In the genomic region with DNA sequence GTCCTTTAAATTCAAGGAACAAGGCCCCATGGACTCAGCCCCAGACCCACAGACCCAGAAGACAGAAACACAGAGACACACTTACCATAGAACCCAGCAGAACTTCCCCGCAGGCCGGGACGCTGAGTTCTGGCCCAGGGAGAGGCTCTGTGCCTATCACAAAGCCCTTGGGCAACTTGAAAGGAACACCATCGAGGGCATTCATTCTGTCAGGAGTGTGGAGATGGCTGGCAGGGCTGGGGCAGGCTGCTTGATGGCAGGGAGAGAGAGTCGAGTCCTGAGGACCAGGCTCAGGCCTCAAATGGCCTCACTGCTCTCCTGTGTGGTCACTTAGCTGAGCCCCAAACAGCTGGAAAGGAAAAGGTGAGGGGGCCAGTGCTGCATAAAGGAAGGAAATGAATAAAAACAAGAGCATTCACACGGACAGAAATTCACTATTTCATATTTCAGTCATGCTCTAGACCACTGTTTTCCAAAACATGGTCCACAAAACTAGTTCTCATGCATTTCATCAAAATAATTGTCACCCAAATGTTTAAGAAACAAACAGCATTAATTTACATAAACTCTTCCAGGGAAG, we compare ENCODE assay signal across 34 cellular contexts. TPM values are rescaled to one million over a fixed set of nuclear protein-coding genes. Genes with fewer than 3 reads are reported as not detected.
"Had no signal": no experiment of that assay in that cellular context is flagged by ENCODE, and none has a peak within 500 bp of the region (broad histone marks: within the 10 kb centered on the region; RNA-seq: fewer than 3 reads in every experiment).

No MANE protein-coding gene starts in this region.

- ATAC-seq: activated CD4-positive, CD25-positive, alpha-beta regulatory T cell treated with anti-CD3 and anti-CD28 coated beads, Interleukin-2, amount 50 U/mL, for 24 hours; effector memory CD8-positive, alpha-beta T cell; left colon; mucosa of descending colon; natural killer cell treated with Interleukin-12 subunit alpha and Interleukin-12 subunit beta and Interleukin-15 and Interleukin-18, amount 100 ng/mL, for 72 hours; sciatic nerve; stimulated activated effector memory CD8-positive, alpha-beta T cell treated with anti-CD3 and anti-CD28 coated beads, Interleukin-12 subunit alpha, Interleukin-12 subunit beta, amount 100 ng/mL, for 72 hours had no signal

- H3K4me3 ChIP-seq: breast epithelium, dorsolateral prefrontal cortex, mucosa of descending colon, ovary, prostate gland, skin epidermis, uterus had no signal

- H3K27ac ChIP-seq: breast epithelium, dorsolateral prefrontal cortex, ovary, prostate gland, skin epidermis, uterus, WERI-Rb-1 had no signal

- H3K27me3 Mint-ChIP-seq: activated naive CD4-positive, alpha-beta T cell treated with anti-CD3 and anti-CD28 coated beads, Interleukin-2, amount 50 U/mL, for 24 hours; effector memory CD8-positive, alpha-beta T cell; natural killer cell treated with Interleukin-12 subunit alpha and Interleukin-12 subunit beta and Interleukin-15 and Interleukin-18, amount 100 ng/mL, for 72 hours; stimulated activated naive CD8-positive, alpha-beta T cell treated with anti-CD3 and anti-CD28 coated beads, Interleukin-15, Interleukin-2, amounts not matched to agents 100 ng/mL and 50 ng/mL, for 24 hours had no signal

- H3K27me3 ChIP-seq: breast epithelium, dorsolateral prefrontal cortex, ovary, uterus had no signal

- DNase-seq: activated CD4-positive, alpha-beta T cell treated with anti-CD3 and anti-CD28 coated beads for 48 hours; activated CD4-positive, alpha-beta T cell treated with anti-CD3 and anti-CD28 coated beads, Interleukin-2, amount 50 U/mL, for 48 hours; activated gamma-delta T cell treated with Interleukin-2 at 50 U/mL for 16 hours; central memory CD4-positive, alpha-beta T cell; dorsolateral prefrontal cortex; effector memory CD8-positive, alpha-beta T cell; foreskin fibroblast; head of caudate nucleus; hippocampal formation; kidney; left colon; mesenchymal stem cell; mucosa of descending colon; ovary; retina; stimulated activated CD4-positive, alpha-beta T cell treated with anti-CD3 and anti-CD28 coated beads, Interleukin-12 subunit alpha, Interleukin-12 subunit beta, amount 100 ng/mL, for 4 hours; stimulated activated CD4-positive, alpha-beta T cell treated with anti-CD3 and anti-CD28 coated beads, Interleukin-4, amount 100 ng/mL, for 24 hours; T-helper 9 cell; uterus; WERI-Rb-1 had no signal

- H3K4me1 ChIP-seq: breast epithelium, prostate gland, uterus had no signal

- H3K36me3 ChIP-seq: breast epithelium, ovary, prostate gland, uterus, WERI-Rb-1 had no signal

- H3K36me3 Mint-ChIP-seq: natural killer cell treated with Interleukin-12 subunit alpha and Interleukin-12 subunit beta and Interleukin-15 and Interleukin-18, amount 100 ng/mL, for 72 hours had no signal

- H3K9me3 Mint-ChIP-seq: activated naive CD4-positive, alpha-beta T cell treated with anti-CD3 and anti-CD28 coated beads, Interleukin-2, amount 50 U/mL, for 24 hours; effector memory CD8-positive, alpha-beta T cell; natural killer cell treated with Interleukin-12 subunit alpha and Interleukin-12 subunit beta and Interleukin-15 and Interleukin-18, amount 100 ng/mL, for 72 hours; stimulated activated effector memory CD8-positive, alpha-beta T cell treated with anti-CD3 and anti-CD28 coated beads, Interleukin-12 subunit alpha, Interleukin-12 subunit beta, amount 100 ng/mL, for 72 hours; stimulated activated naive CD8-positive, alpha-beta T cell treated with anti-CD3 and anti-CD28 coated beads, Interleukin-15, Interleukin-2, amounts not matched to agents 100 ng/mL and 50 ng/mL, for 24 hours; type B pancreatic cell had no signal

- H3K27ac Mint-ChIP-seq: activated naive CD4-positive, alpha-beta T cell treated with anti-CD3 and anti-CD28 coated beads, Interleukin-2, amount 50 U/mL, for 24 hours; natural killer cell treated with Interleukin-12 subunit alpha and Interleukin-12 subunit beta and Interleukin-15 and Interleukin-18, amount 100 ng/mL, for 72 hours; stimulated activated effector memory CD8-positive, alpha-beta T cell treated with anti-CD3 and anti-CD28 coated beads, Interleukin-12 subunit alpha, Interleukin-12 subunit beta, amount 100 ng/mL, for 72 hours; stimulated activated naive CD8-positive, alpha-beta T cell treated with anti-CD3 and anti-CD28 coated beads, Interleukin-15, Interleukin-2, amounts not matched to agents 100 ng/mL and 50 ng/mL, for 24 hours; type B pancreatic cell had no signal

- H3K4me3 Mint-ChIP-seq: activated naive CD4-positive, alpha-beta T cell treated with anti-CD3 and anti-CD28 coated beads, Interleukin-2, amount 50 U/mL, for 24 hours; effector memory CD8-positive, alpha-beta T cell; natural killer cell treated with Interleukin-12 subunit alpha and Interleukin-12 subunit beta and Interleukin-15 and Interleukin-18, amount 100 ng/mL, for 72 hours; stimulated activated effector memory CD8-positive, alpha-beta T cell treated with anti-CD3 and anti-CD28 coated beads, Interleukin-12 subunit alpha, Interleukin-12 subunit beta, amount 100 ng/mL, for 72 hours; stimulated activated naive CD8-positive, alpha-beta T cell treated with anti-CD3 and anti-CD28 coated beads, Interleukin-15, Interleukin-2, amounts not matched to agents 100 ng/mL and 50 ng/mL, for 24 hours; type B pancreatic cell had no signal

RNA-seq across cellular contexts. Expression of a gene that starts 29.6 kb away (rescaled TPM):
- total RNA-seq: lower leg skin; natural killer cell treated with Interleukin-12 subunit alpha and Interleukin-12 subunit beta and Interleukin-15 and Interleukin-18, amount 100 ng/mL, for 72 hours; subcutaneous adipose tissue; T-helper 1 cell treated with Interleukin-12 subunit alpha and Interleukin-12 subunit beta and Interleukin-4 antibody, amounts not matched to agents 30 ng/mL and 1 ng/mL, for 36 hours had no signal
- polyA plus RNA-seq: esophagus had no signal

RNA-seq across cellular contexts. Expression of a gene that starts 38.3 kb away (rescaled TPM):
- total RNA-seq: natural killer cell treated with Interleukin-12 subunit alpha and Interleukin-12 subunit beta and Interleukin-15 and Interleukin-18, amount 100 ng/mL, for 72 hours; T-helper 1 cell treated with Interleukin-12 subunit alpha and Interleukin-12 subunit beta and Interleukin-4 antibody, amounts not matched to agents 30 ng/mL and 1 ng/mL, for 36 hours had no signal
